ENCODE assay signal across 8 cellular contexts in the genomic region with DNA sequence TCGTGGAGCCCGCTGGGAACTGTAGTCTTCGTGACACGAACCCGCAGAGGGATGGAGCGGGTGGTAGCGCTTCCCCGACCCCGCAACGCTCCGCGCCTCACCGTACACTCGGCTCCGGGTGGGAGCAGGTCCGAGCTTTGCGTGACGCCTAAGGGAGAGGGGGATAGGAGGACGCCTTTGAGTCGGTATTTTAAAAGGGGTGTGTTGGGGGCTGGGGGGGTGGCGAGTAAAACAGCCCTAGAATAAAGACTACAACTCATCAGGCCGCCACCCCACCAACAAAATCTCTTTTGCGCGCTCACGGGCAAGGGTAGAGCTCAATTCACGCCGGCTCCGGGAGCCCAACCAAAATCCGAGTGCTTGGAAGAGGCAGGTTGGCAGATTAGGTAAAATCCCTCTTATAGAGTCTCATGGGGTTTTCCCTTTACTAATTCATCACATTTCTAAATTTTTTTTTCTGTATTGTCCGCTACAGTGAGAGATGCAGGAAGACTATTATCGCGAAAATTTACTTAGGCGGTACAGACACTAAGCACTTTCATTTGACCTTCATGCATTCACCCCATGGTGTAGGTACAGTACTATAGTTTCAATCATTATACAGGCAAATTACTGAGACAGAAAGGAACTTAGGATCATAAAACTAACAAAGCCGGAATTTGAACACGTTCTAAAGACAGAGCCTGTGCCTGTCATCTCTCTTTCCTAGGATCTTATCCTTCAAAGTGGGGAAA. TPM values are rescaled to one million over a fixed set of nuclear protein-coding genes. Genes with fewer than 3 reads are reported as not detected.
A peak's percentile ranks its signal among the peaks of the same experiment; 100 is the strongest.
DNase-seq lines count a peak whose midpoint lies in the region; ATAC-seq and TF ChIP-seq lines count a peak whose summit lies in the region.

No MANE protein-coding gene starts in this region.

- POLR2A ChIA-PET in activated CD8-positive, alpha-beta T cell treated with anti-CD3 and anti-CD28 coated beads, Interleukin-2, amount 10 ng/mL, durations not matched to agents 7 days and 5 days (lab: Charles Lee) = interaction anchor here (0.6 to 5.1 kb wide), 13 partner anchors 14 to 144 kb away, joined by 3 to 72 read pairs (median 4); a partner anchor contains a TSS

- H3K27me3 ChIP-seq in foreskin keratinocyte = no peaks in the 10 kb centered on the region
- H3K27me3 ChIP-seq in rectal smooth muscle tissue (ENCODE audit: control insufficient read depth, insufficient read depth, low read length) = no peaks in the 10 kb centered on the region

- ATAC-seq in HG02642 (IDR thresholded peaks at IDR 0.05; ENCODE audit: poor library complexity, unreplicated experiment) = peak; percentile 7
- ATAC-seq in activated CD8-positive, alpha-beta T cell treated with anti-CD3 and anti-CD28 coated beads, Interleukin-2, amount 10 ng/mL, durations not matched to agents 7 days and 5 days = no peak
- ATAC-seq in foreskin keratinocyte = peak; percentile 41
- no peak for ATAC-seq in GM18519 (IDR thresholded peaks at IDR 0.05; ENCODE audit: low FRiP score, unreplicated experiment)

- peaks cover 13% of the 10 kb centered on the region for H3K9me3 Mint-ChIP-seq in activated CD8-positive, alpha-beta T cell treated with anti-CD3 and anti-CD28 coated beads, Interleukin-2, amount 10 ng/mL, durations not matched to agents 7 days and 5 days (ENCODE audit: insufficient read depth)

- H3K4me3 ChIP-seq in rectal smooth muscle tissue (ENCODE audit: low read length) = peak overlapping the region; percentile 98

- DNase-seq in DMS 273 (lab: John Stamatoyannopoulos, UW; ENCODE audit: unreplicated experiment) (peak; percentile 73), DMS 273 treated with DMSO at 0.1 percent for 48 hours (lab: John Stamatoyannopoulos, UW) (no peak), NCI-H2171 (lab: John Stamatoyannopoulos, UW) (peak; percentile 18), foreskin keratinocyte (peak; percentile 24 to 49)
- DNase-seq in activated CD8-positive, alpha-beta T cell treated with anti-CD3 and anti-CD28 coated beads, Interleukin-2, amount 10 ng/mL, durations not matched to agents 7 days and 5 days = no peak

- peaks cover 29% of the 10 kb centered on the region for H3K4me1 Mint-ChIP-seq in activated CD8-positive, alpha-beta T cell treated with anti-CD3 and anti-CD28 coated beads, Interleukin-2, amount 10 ng/mL, durations not matched to agents 7 days and 5 days (ENCODE audit: low read depth)

- H3K27ac Mint-ChIP-seq in activated CD8-positive, alpha-beta T cell treated with anti-CD3 and anti-CD28 coated beads, Interleukin-2, amount 10 ng/mL, durations not matched to agents 7 days and 5 days = peak overlapping the region; percentile 96

- H3K27me3 Mint-ChIP-seq in activated CD8-positive, alpha-beta T cell treated with anti-CD3 and anti-CD28 coated beads, Interleukin-2, amount 10 ng/mL, durations not matched to agents 7 days and 5 days (ENCODE audit: low read depth) = no peaks in the 10 kb centered on the region

- H3K4me3 Mint-ChIP-seq in activated CD8-positive, alpha-beta T cell treated with anti-CD3 and anti-CD28 coated beads, Interleukin-2, amount 10 ng/mL, durations not matched to agents 7 days and 5 days = peak overlapping the region; percentile 93

- H3K4me1 ChIP-seq in foreskin keratinocyte = peaks cover 9% of the 10 kb centered on the region
- no peaks in the 10 kb centered on the region for H3K4me1 ChIP-seq in rectal smooth muscle tissue (ENCODE audit: control insufficient read depth, insufficient read depth, low read length)

- no peaks in the 10 kb centered on the region for H3K36me3 ChIP-seq in rectal smooth muscle tissue (ENCODE audit: control insufficient read depth, insufficient read depth, low read length)

- H3K27ac ChIP-seq in foreskin keratinocyte = peak overlapping the region; percentile 27
- H3K27ac ChIP-seq in rectal smooth muscle tissue (ENCODE audit: low read depth, low read length) = peak overlapping the region; percentile 92

- CTCF ChIA-PET in activated CD8-positive, alpha-beta T cell treated with anti-CD3 and anti-CD28 coated beads, Interleukin-2, amount 10 ng/mL, durations not matched to agents 7 days and 5 days (lab: Charles Lee) = interaction anchor here (1.3 to 2.2 kb wide), 2 partner anchors 16 to 46 kb away, joined by 4 to 7 read pairs; no protein-coding TSS in a partner anchor

- peak overlapping the region; percentile 84 for H3K9ac ChIP-seq in rectal smooth muscle tissue (ENCODE audit: low read length)

- H3K36me3 Mint-ChIP-seq in activated CD8-positive, alpha-beta T cell treated with anti-CD3 and anti-CD28 coated beads, Interleukin-2, amount 10 ng/mL, durations not matched to agents 7 days and 5 days (ENCODE audit: low read depth) = peaks cover 37% of the 10 kb centered on the region

- TF ChIP-seq CTCF in foreskin keratinocyte (conservative IDR thresholded peaks at IDR 0.05) = no peak

RNA-seq across cellular contexts. Expression of a gene that starts 0.7 kb away (rescaled TPM):
- 10 to 100 TPM; 50.1 to 50.3 TPM for total RNA-seq in activated CD8-positive, alpha-beta T cell treated with anti-CD3 and anti-CD28 coated beads, Interleukin-2, amount 10 ng/mL, durations not matched to agents 7 days and 5 days
- total RNA-seq in foreskin keratinocyte = 66.9 and 73.6 TPM in 2 replicates
- polyA plus RNA-seq in foreskin keratinocyte = 55.2 and 60.2 TPM in 2 replicates

RNA-seq across cellular contexts. Expression of a gene that starts 48.3 kb away (rescaled TPM):
- total RNA-seq in activated CD8-positive, alpha-beta T cell treated with anti-CD3 and anti-CD28 coated beads, Interleukin-2, amount 10 ng/mL, durations not matched to agents 7 days and 5 days = 100 to 1,000 TPM; 136 to 137 TPM
- total RNA-seq in foreskin keratinocyte = 120 and 142 TPM in 2 replicates
- polyA plus RNA-seq in foreskin keratinocyte = 57.1 and 72.5 TPM in 2 replicates

Comparison
In these comparisons a context has a peak if more than half of its experiments do, and no peak if none do; other contexts are left out.
1. DNase-seq: peak in DMS 273 (single experiment), NCI-H2171 (single experiment) and foreskin keratinocyte (2 of 2); none in DMS 273 treated with DMSO at 0.1 percent for 48 hours (single experiment) and activated CD8-positive, alpha-beta T cell treated with anti-CD3 and anti-CD28 coated beads, Interleukin-2, amount 10 ng/mL, durations not matched to agents 7 days and 5 days (single experiment).
2. ATAC-seq: peak in HG02642 (single experiment) and foreskin keratinocyte (single experiment); none in activated CD8-positive, alpha-beta T cell treated with anti-CD3 and anti-CD28 coated beads, Interleukin-2, amount 10 ng/mL, durations not matched to agents 7 days and 5 days (single experiment) and GM18519 (single experiment).